In the genomic region with DNA sequence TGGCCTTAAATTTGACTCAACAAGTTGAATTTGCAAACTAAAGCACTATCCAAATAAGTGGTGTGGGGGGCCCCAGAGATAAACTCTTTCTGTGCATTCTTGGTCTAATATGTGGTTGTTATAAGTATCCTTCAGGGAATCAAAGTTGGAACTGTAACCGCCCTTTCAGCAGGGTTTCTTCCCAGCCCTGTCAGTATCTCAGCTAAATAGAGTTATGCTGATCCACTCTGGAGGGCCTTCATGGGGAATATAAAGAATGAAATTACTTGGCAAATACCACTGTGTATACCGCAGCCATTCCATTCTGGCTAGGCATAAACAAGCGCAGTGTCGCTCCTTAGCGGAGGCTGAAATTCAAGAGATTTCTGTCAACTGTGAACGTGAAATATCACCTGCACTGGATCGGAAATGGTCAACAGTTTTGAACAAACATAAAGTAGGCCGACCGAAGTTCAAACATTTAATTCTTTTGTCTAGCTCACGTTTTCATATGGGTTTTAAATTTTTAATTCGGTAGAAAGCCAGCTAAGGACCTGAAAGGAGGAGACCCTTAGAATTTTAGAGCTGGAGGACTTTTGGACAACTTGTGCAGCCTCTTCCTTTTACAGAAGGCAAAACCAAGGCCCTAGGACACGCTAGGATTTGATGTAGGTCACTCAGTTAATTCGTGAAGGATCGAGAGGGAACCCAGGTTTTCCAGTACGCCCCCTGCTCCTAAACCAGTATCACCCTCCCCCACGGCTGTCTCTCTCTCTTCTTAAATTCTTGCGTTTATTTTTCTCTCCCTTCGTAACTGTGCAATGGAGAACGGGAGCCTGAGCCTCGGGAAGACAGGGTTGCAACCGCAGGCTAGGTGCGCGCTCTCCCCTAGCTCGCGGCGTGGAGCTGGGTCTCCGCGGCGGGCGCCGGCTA, we compare ENCODE assay signal across 1 cellular context.
TF ChIP-seq lines count a peak whose summit lies in the region.

No MANE protein-coding gene starts in this region.

TF ChIP-seq in GM23338, 12 proteins besides CTCF, POLR2A, EP300 and RAD21 (continued from another document):
- TF ChIP-seq, protein P1, sequence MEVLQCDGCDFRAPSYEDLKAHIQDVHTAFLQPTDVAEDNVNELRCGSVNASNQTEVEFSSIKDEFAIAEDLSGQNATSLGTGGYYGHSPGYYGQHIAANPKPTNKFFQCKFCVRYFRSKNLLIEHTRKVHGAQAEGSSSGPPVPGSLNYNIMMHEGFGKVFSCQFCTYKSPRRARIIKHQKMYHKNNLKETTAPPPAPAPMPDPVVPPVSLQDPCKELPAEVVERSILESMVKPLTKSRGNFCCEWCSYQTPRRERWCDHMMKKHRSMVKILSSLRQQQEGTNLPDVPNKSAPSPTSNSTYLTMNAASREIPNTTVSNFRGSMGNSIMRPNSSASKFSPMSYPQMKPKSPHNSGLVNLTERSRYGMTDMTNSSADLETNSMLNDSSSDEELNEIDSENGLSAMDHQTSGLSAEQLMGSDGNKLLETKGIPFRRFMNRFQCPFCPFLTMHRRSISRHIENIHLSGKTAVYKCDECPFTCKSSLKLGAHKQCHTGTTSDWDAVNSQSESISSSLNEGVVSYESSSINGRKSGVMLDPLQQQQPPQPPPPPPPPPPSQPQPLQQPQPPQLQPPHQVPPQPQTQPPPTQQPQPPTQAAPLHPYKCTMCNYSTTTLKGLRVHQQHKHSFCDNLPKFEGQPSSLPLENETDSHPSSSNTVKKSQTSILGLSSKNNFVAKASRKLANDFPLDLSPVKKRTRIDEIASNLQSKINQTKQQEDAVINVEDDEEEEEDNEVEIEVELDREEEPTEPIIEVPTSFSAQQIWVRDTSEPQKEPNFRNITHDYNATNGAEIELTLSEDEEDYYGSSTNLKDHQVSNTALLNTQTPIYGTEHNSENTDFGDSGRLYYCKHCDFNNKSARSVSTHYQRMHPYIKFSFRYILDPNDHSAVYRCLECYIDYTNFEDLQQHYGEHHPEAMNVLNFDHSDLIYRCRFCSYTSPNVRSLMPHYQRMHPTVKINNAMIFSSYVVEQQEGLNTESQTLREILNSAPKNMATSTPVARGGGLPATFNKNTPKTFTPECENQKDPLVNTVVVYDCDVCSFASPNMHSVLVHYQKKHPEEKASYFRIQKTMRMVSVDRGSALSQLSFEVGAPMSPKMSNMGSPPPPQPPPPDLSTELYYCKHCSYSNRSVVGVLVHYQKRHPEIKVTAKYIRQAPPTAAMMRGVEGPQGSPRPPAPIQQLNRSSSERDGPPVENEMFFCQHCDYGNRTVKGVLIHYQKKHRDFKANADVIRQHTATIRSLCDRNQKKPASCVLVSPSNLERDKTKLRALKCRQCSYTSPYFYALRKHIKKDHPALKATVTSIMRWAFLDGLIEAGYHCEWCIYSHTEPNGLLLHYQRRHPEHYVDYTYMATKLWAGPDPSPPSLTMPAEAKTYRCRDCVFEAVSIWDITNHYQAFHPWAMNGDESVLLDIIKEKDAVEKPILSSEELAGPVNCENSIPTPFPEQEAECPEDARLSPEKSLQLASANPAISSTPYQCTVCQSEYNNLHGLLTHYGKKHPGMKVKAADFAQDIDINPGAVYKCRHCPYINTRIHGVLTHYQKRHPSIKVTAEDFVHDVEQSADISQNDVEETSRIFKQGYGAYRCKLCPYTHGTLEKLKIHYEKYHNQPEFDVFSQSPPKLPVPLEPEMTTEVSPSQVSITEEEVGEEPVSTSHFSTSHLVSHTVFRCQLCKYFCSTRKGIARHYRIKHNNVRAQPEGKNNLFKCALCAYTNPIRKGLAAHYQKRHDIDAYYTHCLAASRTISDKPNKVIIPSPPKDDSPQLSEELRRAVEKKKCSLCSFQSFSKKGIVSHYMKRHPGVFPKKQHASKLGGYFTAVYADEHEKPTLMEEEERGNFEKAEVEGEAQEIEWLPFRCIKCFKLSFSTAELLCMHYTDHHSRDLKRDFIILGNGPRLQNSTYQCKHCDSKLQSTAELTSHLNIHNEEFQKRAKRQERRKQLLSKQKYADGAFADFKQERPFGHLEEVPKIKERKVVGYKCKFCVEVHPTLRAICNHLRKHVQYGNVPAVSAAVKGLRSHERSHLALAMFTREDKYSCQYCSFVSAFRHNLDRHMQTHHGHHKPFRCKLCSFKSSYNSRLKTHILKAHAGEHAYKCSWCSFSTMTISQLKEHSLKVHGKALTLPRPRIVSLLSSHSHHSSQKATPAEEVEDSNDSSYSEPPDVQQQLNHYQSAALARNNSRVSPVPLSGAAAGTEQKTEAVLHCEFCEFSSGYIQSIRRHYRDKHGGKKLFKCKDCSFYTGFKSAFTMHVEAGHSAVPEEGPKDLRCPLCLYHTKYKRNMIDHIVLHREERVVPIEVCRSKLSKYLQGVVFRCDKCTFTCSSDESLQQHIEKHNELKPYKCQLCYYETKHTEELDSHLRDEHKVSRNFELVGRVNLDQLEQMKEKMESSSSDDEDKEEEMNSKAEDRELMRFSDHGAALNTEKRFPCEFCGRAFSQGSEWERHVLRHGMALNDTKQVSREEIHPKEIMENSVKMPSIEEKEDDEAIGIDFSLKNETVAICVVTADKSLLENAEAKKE (CRISPR knock-in tag; IDR thresholded peaks at IDR 0.05) = no peak
- TF ChIP-seq REST (IDR thresholded peaks at IDR 0.05; ENCODE audit: unreplicated experiment) = no peak
